8 cellular contexts compared by ENCODE assay signal in genomic region chr4:13656569-13656988, GRCh38. TPM values are rescaled to one million over a fixed set of nuclear protein-coding genes. Genes with fewer than 3 reads are reported as not detected.
DNase-seq lines count a peak whose midpoint lies in the region; TF ChIP-seq lines count a peak whose summit lies in the region.

No MANE protein-coding gene starts in this region.

- peak overlapping the region; percentile 92 for H2AFZ ChIP-seq in SU-DHL-6 (ENCODE audit: low read depth, low read length, severe bottlenecking)

- H3K4me3 ChIP-seq in SU-DHL-6 (ENCODE audit: insufficient read depth, low read length, poor library complexity, severe bottlenecking) (peak overlapping the region; percentile 60), right atrium auricular region (peak overlapping the region in 1 of 2 donors; percentile 19), vagina (peak overlapping the region in 1 of 2 donors; percentile 9)

- H3K36me3 ChIP-seq in SU-DHL-6 (ENCODE audit: low read length) (no peaks in the 10 kb centered on the region), right atrium auricular region (no peaks in the 10 kb centered on the region), vagina (no peaks in the 10 kb centered on the region)

- in situ Hi-C loops in KBM-7 (cut with MboI; ENCODE audit: low pct_unique_long_range_greater_than_20kb, low sequenced_read_pairs): no loop called here

- H3K9ac ChIP-seq in SU-DHL-6 (ENCODE audit: low read length): peak overlapping the region; percentile 38; the same call in 1 of the 2 replicates

- H3K27ac ChIP-seq in SU-DHL-6 (ENCODE audit: low read depth, low read length): no peak overlapping the region
- H3K27ac ChIP-seq in right atrium auricular region: no peak overlapping the region
- H3K27ac ChIP-seq in vagina: no peak overlapping the region

- H3K4me1 ChIP-seq in right atrium auricular region: peaks cover 0 to 6% of the 10 kb centered on the region in 2 donors
- peaks cover 11% of the 10 kb centered on the region for H3K4me1 ChIP-seq in vagina

- no peaks in the 10 kb centered on the region for H3F3A ChIP-seq in SU-DHL-6 (ENCODE audit: insufficient read depth)

- TF ChIP-seq POLR2A in vagina (IDR thresholded peaks at IDR 0.05): no peak

- peak; percentile 22 for DNase-seq in DMS79 treated with DMSO at 0.1 percent for 48 hours (lab: John Stamatoyannopoulos, UW)
- DNase-seq in DMS79 (lab: John Stamatoyannopoulos, UW): no peak
- peak; percentile 90 for DNase-seq in KBM-7
- DNase-seq in amniotic epithelial cell (ENCODE audit: low read depth): peak; percentile 41
- DNase-seq in right atrium auricular region (ENCODE audit: low spot score): no peak
- peak; percentile 74 for DNase-seq in renal cortical epithelial cell (ENCODE audit: low read depth)
- no peak for DNase-seq in vagina (ENCODE audit: extremely low spot score in 2 of 2)

- H4K20me1 ChIP-seq in SU-DHL-6 (ENCODE audit: low read depth, low read length): no peaks in the 10 kb centered on the region

- H3K9me3 ChIP-seq in SU-DHL-6 (ENCODE audit: insufficient read depth, low read length) (no peaks in the 10 kb centered on the region), right atrium auricular region (no peaks in the 10 kb centered on the region), vagina (no peaks in the 10 kb centered on the region)

- no peaks in the 10 kb centered on the region for H3K9me2 ChIP-seq in SU-DHL-6 (replicated peaks; ENCODE audit: insufficient read depth, low read length)

- no peaks in the 10 kb centered on the region for H3K27me3 ChIP-seq in SU-DHL-6 (ENCODE audit: low read length)
- H3K27me3 ChIP-seq in right atrium auricular region: no peaks in the 10 kb centered on the region
- no peaks in the 10 kb centered on the region for H3K27me3 ChIP-seq in vagina

- H3K4me2 ChIP-seq in SU-DHL-6 (ENCODE audit: low read depth, low read length, poor library complexity, severe bottlenecking): peak overlapping the region; percentile 70

- intact Hi-C loops in vagina (cut with DNase I): no loop called here

- TF ChIP-seq CTCF in SU-DHL-6 (IDR thresholded peaks at IDR 0.05; ENCODE audit: insufficient read depth, low read length, poor library complexity, severe bottlenecking): peak; percentile 74
- TF ChIP-seq CTCF in right atrium auricular region (IDR thresholded peaks at IDR 0.05): peak; percentile 60 to 84
- peak; percentile 24 to 48 (median 30) for TF ChIP-seq CTCF in vagina (IDR thresholded peaks at IDR 0.05)

- no peaks in the 10 kb centered on the region for H3K79me2 ChIP-seq in SU-DHL-6 (ENCODE audit: insufficient read depth, low read length)

RNA-seq across cellular contexts. Expression of gene BOD1L1, which starts 29.1 kb away (rescaled TPM):
- total RNA-seq in right atrium auricular region (10 to 100 TPM; 16.2 to 20.0 TPM), renal cortical epithelial cell (20.7 and 63.0 TPM in 2 replicates), vagina (37.8 TPM)

Comparison
In these comparisons a context has a peak if more than half of its experiments do, and no peak if none do; other contexts are left out.
1. DNase-seq: peak in DMS79 treated with DMSO at 0.1 percent for 48 hours (single experiment), KBM-7 (single experiment), amniotic epithelial cell (single experiment) and renal cortical epithelial cell (single experiment); none in DMS79 (single experiment), right atrium auricular region (single experiment) and vagina (0 of 2).
2. Peak in every context shown above with its lines, with median percentiles within 50 percentile points of each other: CTCF ChIP-seq.